10 cellular contexts compared by ENCODE assay signal in genomic region chr4:121764303-121764701, GRCh38. TPM values are rescaled to one million over a fixed set of nuclear protein-coding genes. Genes with fewer than 3 reads are reported as not detected.
A peak's percentile ranks its signal among the peaks of the same experiment; 100 is the strongest.
DNase-seq lines count a peak whose midpoint lies in the region; ATAC-seq and TF ChIP-seq lines count a peak whose summit lies in the region.
"Had no signal": no experiment of that assay in that cellular context is flagged by ENCODE, and none has a peak within 500 bp of the region (broad histone marks: within the 10 kb centered on the region; RNA-seq: fewer than 3 reads in every experiment).

No MANE protein-coding gene starts in this region.

- H3K4me1 ChIP-seq in ES-I3 (ENCODE audit: insufficient read depth, low read length) (no peaks in the 10 kb centered on the region; the same call in 1 of the 2 replicates), RWPE2 (ENCODE audit: insufficient read depth, poor library complexity, severe bottlenecking) (peaks cover 5% of the 10 kb centered on the region), esophagus squamous epithelium (peaks cover 0 to 12% (median 3%) of the 10 kb centered on the region in 3 donors), parathyroid adenoma (no peaks in the 10 kb centered on the region)

- H2AFZ ChIP-seq in parathyroid adenoma, result peak overlapping the region; percentile 75

- H3K9ac ChIP-seq in ES-I3 (ENCODE audit: low read depth, low read length) (peak overlapping the region; percentile 73), parathyroid adenoma (no peak overlapping the region)

- H3K36me3 ChIP-seq in ES-I3 (ENCODE audit: insufficient read depth, low read length) (no peaks in the 10 kb centered on the region), RWPE2 (ENCODE audit: low read depth) (no peaks in the 10 kb centered on the region), esophagus squamous epithelium (no peaks in the 10 kb centered on the region), parathyroid adenoma (ENCODE audit: control insufficient read depth, insufficient read depth, low read length) (no peaks in the 10 kb centered on the region)

- H3K27me3 ChIP-seq in RWPE2 (ENCODE audit: insufficient read depth, poor library complexity, severe bottlenecking), result peaks cover 4% of the 10 kb centered on the region
- H3K27me3 ChIP-seq in esophagus squamous epithelium, result peaks cover 0 to 61% (median 4%) of the 10 kb centered on the region in 4 donors
- H3K27me3 ChIP-seq in parathyroid adenoma (ENCODE audit: control insufficient read depth, insufficient read depth, low read length), result no peaks in the 10 kb centered on the region

- intact Hi-C loops in esophagus squamous epithelium (cut with DNase I), result no loop called here

- TF ChIP-seq CTCF in RWPE2 (IDR thresholded peaks at IDR 0.05; ENCODE audit: poor library complexity, severe bottlenecking) (no peak), esophagus squamous epithelium (IDR thresholded peaks at IDR 0.05) (no peak), parathyroid adenoma (IDR thresholded peaks at IDR 0.05) (no peak)

- H3K4me3 ChIP-seq in RWPE2 (ENCODE audit: severe bottlenecking) (peak overlapping the region; percentile 32), esophagus squamous epithelium (peak overlapping the region; percentile 19 to 59 (median 38)), parathyroid adenoma (ENCODE audit: low read depth, low read length) (peak overlapping the region; percentile 38)

- H3K4me2 ChIP-seq in parathyroid adenoma (ENCODE audit: low read length), result peak overlapping the region; percentile 69

- H3K9me3 ChIP-seq in ES-I3 (ENCODE audit: control insufficient read depth, insufficient read depth, low read length), result no peaks in the 10 kb centered on the region
- no peaks in the 10 kb centered on the region for H3K9me3 ChIP-seq in RWPE2 (ENCODE audit: severe bottlenecking)
- no peaks in the 10 kb centered on the region for H3K9me3 ChIP-seq in esophagus squamous epithelium
- no peaks in the 10 kb centered on the region for H3K9me3 ChIP-seq in parathyroid adenoma (ENCODE audit: control insufficient read depth, low read length)

- DNase-seq in RWPE2 (ENCODE audit: low spot score) (no peak), esophagus squamous epithelium (lab: John Stamatoyannopoulos, UW) (no peak), T-helper 9 cell (no peak), NCI-H2171 treated with DMSO at 0.1 percent for 48 hours (lab: John Stamatoyannopoulos, UW) (no peak), HK-2 (ENCODE audit: unreplicated experiment) (no peak), OCI-M2 (lab: John Stamatoyannopoulos, UW; ENCODE audit: unreplicated experiment) (no peak)
- DNase-seq: NCI-H1417 treated with DMSO at 0.1 percent for 48 hours had no signal

- TF ChIP-seq POLR2A in esophagus squamous epithelium (IDR thresholded peaks at IDR 0.05), result no peak

- 35 to 50% methylated on average over 13 of the region's 14 CpGs for WGBS in esophagus squamous epithelium, 2 donors

- H3K27ac ChIP-seq in RWPE2 (ENCODE audit: poor library complexity, severe bottlenecking), result no peak overlapping the region
- no peak overlapping the region for H3K27ac ChIP-seq in esophagus squamous epithelium
- H3K27ac ChIP-seq in parathyroid adenoma, result no peak overlapping the region
- H3K27ac ChIP-seq: foreskin keratinocyte had no signal

- H3K79me2 ChIP-seq in parathyroid adenoma, result no peaks in the 10 kb centered on the region

- no peak for ATAC-seq in RWPE2 (ENCODE audit: low read depth)

RNA-seq across cellular contexts. Expression of gene SMIM43, which starts 0.7 kb away (rescaled TPM):
- under 1 TPM in 1 of 4 donors, not detected in 3; 0.38 TPM for total RNA-seq in esophagus squamous epithelium
- total RNA-seq: foreskin keratinocyte had no signal

RNA-seq across cellular contexts. Expression of gene EXOSC9, which starts 36.8 kb away (rescaled TPM):
- 10 to 100 TPM in 3 of 4 donors, 1 to 10 TPM in 1; 9.3 to 27.7 (median 23.9) TPM for total RNA-seq in esophagus squamous epithelium

RNA-seq across cellular contexts. Expression of gene CCNA2, which starts 59.4 kb away (rescaled TPM):
- total RNA-seq in esophagus squamous epithelium, result 10 to 100 TPM; 11.6 to 43.5 (median 22.6) TPM
